14 cellular contexts compared by ENCODE assay signal in genomic region chr3:154886437-154886836, GRCh38.
A peak's percentile ranks its signal among the peaks of the same experiment; 100 is the strongest.
DNase-seq lines count a peak whose midpoint lies in the region; TF ChIP-seq lines count a peak whose summit lies in the region.
"Had no signal": no experiment of that assay in that cellular context is flagged by ENCODE, and none has a peak within 500 bp of the region (broad histone marks: within the 10 kb centered on the region; RNA-seq: fewer than 3 reads in every experiment).

No MANE protein-coding gene starts in this region.

- no peak overlapping the region for H2BK15ac ChIP-seq in mesendoderm (replicated peaks; ENCODE audit: low read depth)

- no peak overlapping the region for H3K56ac ChIP-seq in mesendoderm (ENCODE audit: low read length)

- no peak overlapping the region for H2BK5ac ChIP-seq in mesendoderm (ENCODE audit: low read length)

- DNase-seq in BJ (ENCODE audit: low read depth) (peak; percentile 100), NCI-H226 (peak; percentile 96), dedifferentiated amniotic fluid mesenchymal stem cell (ENCODE audit: extremely low spot score) (peak; percentile 98), mesendoderm (peak; percentile 11), DMS53 treated with DMSO at 0.1 percent for 48 hours (lab: John Stamatoyannopoulos, UW; ENCODE audit: unreplicated experiment) (no peak), esophagus muscularis mucosa (ENCODE audit: extremely low spot score) (no peak), MV-4-11 (lab: John Stamatoyannopoulos, UW) (no peak), NOMO-1 treated with DMSO at 0.1 percent for 48 hours (lab: John Stamatoyannopoulos, UW; ENCODE audit: unreplicated experiment) (no peak)
- DNase-seq: activated CD4-positive, alpha-beta T cell treated with anti-CD3 and anti-CD28 coated beads for 1 hour; activated effector memory CD4-positive, alpha-beta T cell treated with anti-CD3 and anti-CD28 coated beads, Interleukin-2, amount 50 U/mL, for 16 hours; dermis blood vessel endothelial cell; Peyer's patch; stimulated activated CD4-positive, alpha-beta T cell treated with anti-CD3 and anti-CD28 coated beads, Interleukin-1b, Interleukin-23, amount 100 ng/mL, for 48 hours; stimulated activated naive CD8-positive, alpha-beta T cell treated with anti-CD3 and anti-CD28 coated beads, Interleukin-15, amount 100 ng/mL, for 72 hours had no signal

- no peak overlapping the region for H4K8ac ChIP-seq in mesendoderm (ENCODE audit: low read depth, low read length)

- no peaks in the 10 kb centered on the region for H3K27me3 ChIP-seq in BJ (ENCODE audit: control insufficient read depth, insufficient read depth, low read length)
- no peaks in the 10 kb centered on the region for H3K27me3 ChIP-seq in mesendoderm (ENCODE audit: insufficient read depth, low read length, poor library complexity)
- no peaks in the 10 kb centered on the region for H3K27me3 ChIP-seq in esophagus muscularis mucosa
- H3K27me3 ChIP-seq: Peyer's patch had no signal

- H3K4me2 ChIP-seq in mesendoderm (ENCODE audit: low read length): no peak overlapping the region

- H3K23ac ChIP-seq in mesendoderm (ENCODE audit: low read length): no peak overlapping the region

- H3K27ac ChIP-seq in mesendoderm (ENCODE audit: low read depth, low read length) (no peak overlapping the region), esophagus muscularis mucosa (replicated peaks in 1 of 4) (no peak overlapping the region)
- H3K27ac ChIP-seq: Peyer's patch had no signal

- TF ChIP-seq EP300 in esophagus muscularis mucosa (IDR thresholded peaks at IDR 0.05): no peak

- H3K4me1 ChIP-seq in mesendoderm (ENCODE audit: control insufficient read depth, low read depth, low read length) (no peaks in the 10 kb centered on the region), esophagus muscularis mucosa (no peaks in the 10 kb centered on the region)
- H3K4me1 ChIP-seq: Peyer's patch had no signal

- H3K79me2 ChIP-seq in mesendoderm (ENCODE audit: control insufficient read depth, insufficient read depth, low read length): no peaks in the 10 kb centered on the region

- intact Hi-C loops in esophagus muscularis mucosa (cut with DNase I): no loop called here

- H3K9ac ChIP-seq in mesendoderm (ENCODE audit: low read length): no peak overlapping the region

- H3K9me3 ChIP-seq in esophagus muscularis mucosa: peaks cover 0 to 4% (median 0%) of the 10 kb centered on the region in 4 donors
- H3K9me3 ChIP-seq: Peyer's patch had no signal

- TF ChIP-seq CTCF in BJ (IDR thresholded peaks at IDR 0.05; ENCODE audit: insufficient read depth, low read depth, low read length) (no peak), esophagus muscularis mucosa (IDR thresholded peaks at IDR 0.05) (no peak)

- no peak overlapping the region for H4K5ac ChIP-seq in mesendoderm (ENCODE audit: low read length)

- H3K36me3 ChIP-seq in BJ (ENCODE audit: control insufficient read depth, insufficient read depth, low read length) (no peaks in the 10 kb centered on the region), mesendoderm (ENCODE audit: control insufficient read depth, insufficient read depth, low read length) (no peaks in the 10 kb centered on the region), esophagus muscularis mucosa (no peaks in the 10 kb centered on the region)
- H3K36me3 ChIP-seq: Peyer's patch had no signal

- WGBS in mesendoderm (ENCODE audit: extremely low coverage, insufficient coverage, low lambda C conversion rate): no CpG with 5 or more reads among the region's 3 CpGs
- 34% methylated on average over 3 of the region's 3 CpGs for WGBS in esophagus muscularis mucosa

- CTCF ChIA-PET in BJ (lab: Yijun Ruan, JAX): interaction anchor here (0.6 to 1.3 kb wide), 7 partner anchors 11 to 343 kb away, joined by 3 to 5 read pairs (median 3); no protein-coding TSS in a partner anchor

- H3K18ac ChIP-seq in mesendoderm (ENCODE audit: low read length): no peak overlapping the region

- no peak overlapping the region for H2AK5ac ChIP-seq in mesendoderm (ENCODE audit: low read length)

- H3K4me3 ChIP-seq in BJ (ENCODE audit: low read depth, low read length) (no peak overlapping the region), mesendoderm (ENCODE audit: low read length) (no peak overlapping the region), esophagus muscularis mucosa (no peak overlapping the region)
- H3K4me3 ChIP-seq: Peyer's patch had no signal

- H3K4ac ChIP-seq in mesendoderm (ENCODE audit: low read depth, low read length): no peak overlapping the region

- no peaks in the 10 kb centered on the region for H3K79me1 ChIP-seq in mesendoderm (ENCODE audit: low read length)

- POLR2A ChIA-PET in BJ (lab: Charles Lee): interaction anchor here (0.6 kb wide), 1 partner anchor 194 kb away, joined by 3 read pairs; no protein-coding TSS in a partner anchor

- no peak overlapping the region for H2BK120ac ChIP-seq in mesendoderm (ENCODE audit: low read depth, low read length)

- no peak for TF ChIP-seq POLR2A in esophagus muscularis mucosa (IDR thresholded peaks at IDR 0.05; ENCODE audit: low read depth)

Comparison
In these comparisons a context has a peak if more than half of its experiments do, and no peak if none do; other contexts are left out.
1. DNase-seq: peak in BJ (single experiment), NCI-H226 (single experiment), dedifferentiated amniotic fluid mesenchymal stem cell (single experiment) and mesendoderm (single experiment); none in DMS53 treated with DMSO at 0.1 percent for 48 hours (single experiment), esophagus muscularis mucosa (single experiment), MV-4-11 (single experiment) and NOMO-1 treated with DMSO at 0.1 percent for 48 hours (single experiment).